Comparison of ENCODE assay signal across 16 cellular contexts in genomic region chr7:112503361-112504023, GRCh38.
"Had no signal": no experiment of that assay in that cellular context is flagged by ENCODE, and none has a peak within 500 bp of the region (broad histone marks: within the 10 kb centered on the region; RNA-seq: fewer than 3 reads in every experiment).

No MANE protein-coding gene starts in this region.

- H3K36me3 Mint-ChIP-seq: activated naive CD8-positive, alpha-beta T cell treated with anti-CD3 and anti-CD28 coated beads, Interleukin-2, amount 10 ng/mL, durations not matched to agents 7 days and 5 days had no signal

- H3K27ac Mint-ChIP-seq: activated naive CD8-positive, alpha-beta T cell treated with anti-CD3 and anti-CD28 coated beads, Interleukin-2, amount 10 ng/mL, durations not matched to agents 7 days and 5 days; effector memory CD8-positive, alpha-beta T cell; stimulated activated naive CD8-positive, alpha-beta T cell treated with anti-CD3 and anti-CD28 coated beads, Interleukin-15, amount 100 ng/mL, for 72 hours had no signal

- H3K9me3 Mint-ChIP-seq: activated naive CD8-positive, alpha-beta T cell treated with anti-CD3 and anti-CD28 coated beads, Interleukin-2, amount 10 ng/mL, durations not matched to agents 7 days and 5 days; effector memory CD8-positive, alpha-beta T cell; neural crest cell; stimulated activated naive CD8-positive, alpha-beta T cell treated with anti-CD3 and anti-CD28 coated beads, Interleukin-15, amount 100 ng/mL, for 72 hours had no signal

- H3K4me3 ChIP-seq: lower lobe of right lung, psoas muscle, thoracic aorta, upper lobe of right lung had no signal

- H3K36me3 ChIP-seq: lower lobe of right lung, thoracic aorta, upper lobe of right lung had no signal

- H3K27ac ChIP-seq: lower lobe of right lung, psoas muscle, thoracic aorta, upper lobe of right lung had no signal

- H3K4me1 Mint-ChIP-seq: activated naive CD8-positive, alpha-beta T cell treated with anti-CD3 and anti-CD28 coated beads, Interleukin-2, amount 10 ng/mL, durations not matched to agents 7 days and 5 days; stimulated activated naive CD8-positive, alpha-beta T cell treated with anti-CD3 and anti-CD28 coated beads, Interleukin-15, amount 100 ng/mL, for 72 hours had no signal

- ATAC-seq: activated CD4-positive, CD25-positive, alpha-beta regulatory T cell treated with anti-CD3 and anti-CD28 coated beads, Interleukin-2, amount 50 U/mL, for 24 hours; effector memory CD8-positive, alpha-beta T cell; lower lobe of right lung; psoas muscle; sciatic nerve; stimulated activated naive CD8-positive, alpha-beta T cell treated with anti-CD3 and anti-CD28 coated beads, Interleukin-15, amount 100 ng/mL, for 72 hours; upper lobe of right lung had no signal

- H3K4me3 Mint-ChIP-seq: activated naive CD8-positive, alpha-beta T cell treated with anti-CD3 and anti-CD28 coated beads, Interleukin-2, amount 10 ng/mL, durations not matched to agents 7 days and 5 days; effector memory CD8-positive, alpha-beta T cell; neural crest cell; stimulated activated naive CD8-positive, alpha-beta T cell treated with anti-CD3 and anti-CD28 coated beads, Interleukin-15, amount 100 ng/mL, for 72 hours had no signal

- H3K4me1 ChIP-seq: lower lobe of right lung, psoas muscle, upper lobe of right lung had no signal

- H3K9me3 ChIP-seq: lower lobe of right lung, psoas muscle, thoracic aorta, upper lobe of right lung had no signal

- DNase-seq: activated naive CD4-positive, alpha-beta T cell; activated naive CD8-positive, alpha-beta T cell treated with anti-CD3 and anti-CD28 coated beads, Interleukin-2, amount 10 ng/mL, durations not matched to agents 7 days and 5 days; anterior cingulate cortex; cerebellar nuclear complex; effector memory CD8-positive, alpha-beta T cell; foreskin melanocyte; head of caudate nucleus; lower lobe of right lung; psoas muscle; stimulated activated naive CD8-positive, alpha-beta T cell treated with anti-CD3 and anti-CD28 coated beads, Interleukin-15, amount 100 ng/mL, for 72 hours; T-helper 2 cell; upper lobe of right lung had no signal

- H3K27me3 ChIP-seq: upper lobe of right lung had no signal
